In genomic region chr3:131503328-131503650, GRCh38 we compare ENCODE assay signal across 8 cellular contexts. TPM values are rescaled to one million over a fixed set of nuclear protein-coding genes. Genes with fewer than 3 reads are reported as not detected.
DNase-seq lines count a peak whose midpoint lies in the region; ATAC-seq and TF ChIP-seq lines count a peak whose summit lies in the region.

No MANE protein-coding gene starts in this region.

- ATAC-seq in CD4-positive, CD25-positive, alpha-beta regulatory T cell (ENCODE audit: low read depth in 2 of 2) = no peak
- ATAC-seq in activated CD8-positive, alpha-beta T cell treated with anti-CD3 and anti-CD28 coated beads, Interleukin-2, amount 10 ng/mL, durations not matched to agents 7 days and 5 days = peak; percentile 6
- no peak for ATAC-seq in HG02588 (IDR thresholded peaks at IDR 0.05; ENCODE audit: unreplicated experiment)

- 10% methylated on average over 1 of the region's 1 CpG for WGBS in suprapubic skin

- H3K9me3 ChIP-seq in CD4-positive, CD25-positive, alpha-beta regulatory T cell (ENCODE audit: control insufficient read depth in 2 of 2, low read length in 2 of 2) = no peaks in the 10 kb centered on the region
- no peaks in the 10 kb centered on the region for H3K9me3 ChIP-seq in iPS-15b (ENCODE audit: control insufficient read depth, insufficient read depth, low read length)
- H3K9me3 ChIP-seq in suprapubic skin = no peaks in the 10 kb centered on the region

- H3K9me3 Mint-ChIP-seq in CD4-positive, CD25-positive, alpha-beta regulatory T cell = peaks cover 0 to 3% (median 0%) of the 10 kb centered on the region in 7 donors
- H3K9me3 Mint-ChIP-seq in activated CD8-positive, alpha-beta T cell treated with anti-CD3 and anti-CD28 coated beads, Interleukin-2, amount 10 ng/mL, durations not matched to agents 7 days and 5 days (ENCODE audit: insufficient read depth) = no peaks in the 10 kb centered on the region

- H3K27me3 Mint-ChIP-seq in CD4-positive, CD25-positive, alpha-beta regulatory T cell = peaks cover 12% of the 10 kb centered on the region
- no peaks in the 10 kb centered on the region for H3K27me3 Mint-ChIP-seq in activated CD8-positive, alpha-beta T cell treated with anti-CD3 and anti-CD28 coated beads, Interleukin-2, amount 10 ng/mL, durations not matched to agents 7 days and 5 days (ENCODE audit: low read depth)

- DNase-seq in CD4-positive, CD25-positive, alpha-beta regulatory T cell = no peak
- DNase-seq in HFF-Myc (ENCODE audit: extremely low read depth, low read depth) = peak; percentile 51
- DNase-seq in activated CD8-positive, alpha-beta T cell treated with anti-CD3 and anti-CD28 coated beads, Interleukin-2, amount 10 ng/mL, durations not matched to agents 7 days and 5 days = no peak
- DNase-seq in suprapubic skin (ENCODE audit: low spot score in 2 of 2) = no peak
- DNase-seq in stimulated activated CD4-positive, alpha-beta T cell treated with anti-CD3 and anti-CD28 coated beads, Interleukin-1b, Interleukin-23, amount 100 ng/mL, for 48 hours = no peak
- DNase-seq in mucosa of gallbladder (ENCODE audit: low spot score) = no peak

- TF ChIP-seq CTCF in HFF-Myc (IDR thresholded peaks at IDR 0.05; ENCODE audit: low read depth, low read length, missing control alignments) (no peak), suprapubic skin (IDR thresholded peaks at IDR 0.05) (no peak)

- H3K9ac ChIP-seq in iPS-15b (ENCODE audit: low read depth, low read length) = no peak overlapping the region

- peak overlapping the region; percentile 97 to 99 (median 99) for H3K4me3 Mint-ChIP-seq in CD4-positive, CD25-positive, alpha-beta regulatory T cell
- H3K4me3 Mint-ChIP-seq in activated CD8-positive, alpha-beta T cell treated with anti-CD3 and anti-CD28 coated beads, Interleukin-2, amount 10 ng/mL, durations not matched to agents 7 days and 5 days = peak overlapping the region; percentile 99

- H3K4me1 Mint-ChIP-seq in CD4-positive, CD25-positive, alpha-beta regulatory T cell = peaks cover 24 to 51% (median 36%) of the 10 kb centered on the region in 4 donors
- peaks cover 36% of the 10 kb centered on the region for H3K4me1 Mint-ChIP-seq in activated CD8-positive, alpha-beta T cell treated with anti-CD3 and anti-CD28 coated beads, Interleukin-2, amount 10 ng/mL, durations not matched to agents 7 days and 5 days (ENCODE audit: low read depth)

- POLR2A ChIA-PET in activated CD8-positive, alpha-beta T cell treated with anti-CD3 and anti-CD28 coated beads, Interleukin-2, amount 10 ng/mL, durations not matched to agents 7 days and 5 days (lab: Charles Lee) = interaction anchor here (1.0 kb wide), 1 partner anchor 477 kb away, joined by 4 read pairs; the partner anchor contains the start of genes ASTE1 and NEK11

- H3K27ac Mint-ChIP-seq in CD4-positive, CD25-positive, alpha-beta regulatory T cell = peak overlapping the region; percentile 96 to 98 (median 98)
- peak overlapping the region; percentile 97 for H3K27ac Mint-ChIP-seq in activated CD8-positive, alpha-beta T cell treated with anti-CD3 and anti-CD28 coated beads, Interleukin-2, amount 10 ng/mL, durations not matched to agents 7 days and 5 days

- TF ChIP-seq POLR2A in suprapubic skin (IDR thresholded peaks at IDR 0.05) = no peak

- H3K36me3 ChIP-seq in CD4-positive, CD25-positive, alpha-beta regulatory T cell (ENCODE audit: control insufficient read depth, insufficient read depth, low read length) = peaks cover 20% of the 10 kb centered on the region
- H3K36me3 ChIP-seq in iPS-15b (ENCODE audit: control insufficient read depth, insufficient read depth, low read length) (peaks cover 9% of the 10 kb centered on the region), suprapubic skin (peaks cover 21% of the 10 kb centered on the region)

- peak overlapping the region; percentile 95 for H3K4me3 ChIP-seq in CD4-positive, CD25-positive, alpha-beta regulatory T cell (ENCODE audit: low read depth, low read length)
- H3K4me3 ChIP-seq in HFF-Myc (replicated peaks; ENCODE audit: low read depth, low read length) = peak overlapping the region; percentile 99
- H3K4me3 ChIP-seq in iPS-15b (ENCODE audit: low read depth, low read length) = peak overlapping the region; percentile 100
- peak overlapping the region; percentile 90 for H3K4me3 ChIP-seq in suprapubic skin

- H3K4me1 ChIP-seq in CD4-positive, CD25-positive, alpha-beta regulatory T cell (ENCODE audit: control insufficient read depth, insufficient read depth, low read length, poor library complexity, severe bottlenecking) = peaks cover 23% of the 10 kb centered on the region
- H3K4me1 ChIP-seq in iPS-15b (ENCODE audit: control insufficient read depth, insufficient read depth, low read length) (no peaks in the 10 kb centered on the region), suprapubic skin (peaks cover 23% of the 10 kb centered on the region)

- no peak for TF ChIP-seq EP300 in suprapubic skin (IDR thresholded peaks at IDR 0.05)

- H3K36me3 Mint-ChIP-seq in CD4-positive, CD25-positive, alpha-beta regulatory T cell = peaks cover 16% of the 10 kb centered on the region
- peaks cover 28% of the 10 kb centered on the region for H3K36me3 Mint-ChIP-seq in activated CD8-positive, alpha-beta T cell treated with anti-CD3 and anti-CD28 coated beads, Interleukin-2, amount 10 ng/mL, durations not matched to agents 7 days and 5 days (ENCODE audit: low read depth)

- CTCF ChIA-PET in activated CD8-positive, alpha-beta T cell treated with anti-CD3 and anti-CD28 coated beads, Interleukin-2, amount 10 ng/mL, durations not matched to agents 7 days and 5 days (lab: Charles Lee) = interaction anchor here (1.1 kb wide), 1 partner anchor 477 kb away, joined by 3 read pairs; no protein-coding TSS in a partner anchor

- peak overlapping the region; percentile 77 for H3K27ac ChIP-seq in CD4-positive, CD25-positive, alpha-beta regulatory T cell (ENCODE audit: insufficient read depth, low read length, poor library complexity, severe bottlenecking)
- H3K27ac ChIP-seq in suprapubic skin = peak overlapping the region; percentile 85

- peaks cover 10% of the 10 kb centered on the region for H3K27me3 ChIP-seq in CD4-positive, CD25-positive, alpha-beta regulatory T cell (ENCODE audit: control insufficient read depth, insufficient read depth, low read length)
- H3K27me3 ChIP-seq in iPS-15b (ENCODE audit: control insufficient read depth, insufficient read depth, low read length) (peaks cover 13% of the 10 kb centered on the region), suprapubic skin (peaks cover 5% of the 10 kb centered on the region)

RNA-seq across cellular contexts. Expression of gene MRPL3, which starts 0.5 kb away (rescaled TPM):
- total RNA-seq in CD4-positive, CD25-positive, alpha-beta regulatory T cell = 27.3 TPM
- polyA plus RNA-seq in CD4-positive, CD25-positive, alpha-beta regulatory T cell = 10 to 100 TPM; 69.4 to 85.5 (median 75.8) TPM
- total RNA-seq in activated CD8-positive, alpha-beta T cell treated with anti-CD3 and anti-CD28 coated beads, Interleukin-2, amount 10 ng/mL, durations not matched to agents 7 days and 5 days = 10 to 100 TPM; 75.2 to 83.0 TPM
- total RNA-seq in suprapubic skin = 10 to 100 TPM; 55.4 to 71.9 (median 67.8) TPM
- 51.1 TPM for total RNA-seq in mucosa of gallbladder
